ENCODE assay signal across 8 cellular contexts in the genomic region with DNA sequence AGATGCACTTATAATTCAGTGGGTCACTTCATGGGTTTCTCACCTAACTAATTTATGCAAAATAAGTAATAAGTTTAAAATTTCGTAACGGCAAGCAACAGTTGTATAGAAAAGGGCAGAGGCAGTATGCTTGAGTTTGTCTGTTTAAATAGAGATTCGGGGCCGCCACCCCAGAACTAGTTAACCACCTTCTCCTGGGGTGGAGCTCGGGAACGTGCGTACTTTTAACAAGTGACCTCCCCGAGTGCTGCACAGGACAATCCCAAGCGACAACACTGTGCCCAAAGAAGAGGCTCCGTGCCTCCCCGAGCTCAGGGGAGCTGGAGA. TPM values are rescaled to one million over a fixed set of nuclear protein-coding genes. Genes with fewer than 3 reads are reported as not detected.
DNase-seq lines count a peak whose midpoint lies in the region; ATAC-seq, FAIRE-seq and TF ChIP-seq lines count a peak whose summit lies in the region.

No MANE protein-coding gene starts in this region.

- no peak for TF ChIP-seq EP300 in Ishikawa (IDR thresholded peaks at IDR 0.05; ENCODE audit: borderline replicate concordance)

- H3K4me3 ChIP-seq in BLaER1 treated with 17β-estradiol and CSF1 and Interleukin-3, amounts not matched to agents 10 nM and 100 nM: peak overlapping the region; percentile 77 to 98 (median 84)

- intact Hi-C loops in natural killer cell (cut with micrococcal nuclease): loop anchor here (10.0 kb wide), 3 partner anchors 270 to 700 kb away; partner anchors contain the start of genes LEKR1 and SLC33A1

- peak overlapping the region; percentile 63 to 88 (median 83) for H3K27ac ChIP-seq in BLaER1 treated with 17β-estradiol and CSF1 and Interleukin-3, amounts not matched to agents 10 nM and 100 nM
- peak overlapping the region; percentile 78 for H3K27ac ChIP-seq in cingulate gyrus (ENCODE audit: low read depth, low read length)

- peaks cover 42 to 48% of the 10 kb centered on the region in 2 donors for H3K4me1 Mint-ChIP-seq in natural killer cell

- no peaks in the 10 kb centered on the region for H3K9me3 Mint-ChIP-seq in natural killer cell

- H3K4me2 ChIP-seq in BLaER1 treated with 17β-estradiol and CSF1 and Interleukin-3, amounts not matched to agents 10 nM and 100 nM: peak overlapping the region; percentile 76 to 97 (median 87)

- peaks cover 36 to 42% (median 38%) of the 10 kb centered on the region in 11 experiments for H3K36me3 ChIP-seq in BLaER1 treated with 17β-estradiol and CSF1 and Interleukin-3, amounts not matched to agents 10 nM and 100 nM

- peak overlapping the region; percentile 93 for H3K4me3 Mint-ChIP-seq in natural killer cell

- H3K36me3 Mint-ChIP-seq in natural killer cell: peaks cover 13% of the 10 kb centered on the region

- no peaks in the 10 kb centered on the region for H3K9me3 ChIP-seq in BLaER1 treated with 17β-estradiol and CSF1 and Interleukin-3, amounts not matched to agents 10 nM and 100 nM (replicated peaks in 1 of 11)

- H3K27ac Mint-ChIP-seq in natural killer cell: peak overlapping the region; percentile 90 to 93

- DNase-seq in natural killer cell (no peak), HPDE6-E6E7 (ENCODE audit: extremely low spot score) (no peak), NCI-H1436 treated with DMSO at 0.1 percent for 48 hours (lab: John Stamatoyannopoulos, UW) (no peak), D341Med (ENCODE audit: low spot score) (no peak), GM12891 (ENCODE audit: insufficient read length, low spot score) (no peak)

- no peaks in the 10 kb centered on the region for H3K27me3 ChIP-seq in BLaER1 treated with 17β-estradiol and CSF1 and Interleukin-3, amounts not matched to agents 10 nM and 100 nM

- H3K27me3 Mint-ChIP-seq in natural killer cell (ENCODE audit: low read depth in 2 of 2): no peaks in the 10 kb centered on the region

- ATAC-seq in natural killer cell: no peak

- H3K9ac ChIP-seq in BLaER1 treated with 17β-estradiol and CSF1 and Interleukin-3, amounts not matched to agents 10 nM and 100 nM: peak overlapping the region; percentile 84 to 92 (median 89)

- TF ChIP-seq RAD21 in Ishikawa (IDR thresholded peaks at IDR 0.05; ENCODE audit: low read depth): no peak

- TF ChIP-seq POLR2A in GM12891 (IDR thresholded peaks at IDR 0.05; ENCODE audit: low read depth, low read length): no peak

- FAIRE-seq in GM12891 (lab: Jason Lieb, UNC): no peak

- peaks cover 18 to 48% (median 25%) of the 10 kb centered on the region in 10 experiments for H3K4me1 ChIP-seq in BLaER1 treated with 17β-estradiol and CSF1 and Interleukin-3, amounts not matched to agents 10 nM and 100 nM

- no peak for TF ChIP-seq CTCF in natural killer cell (IDR thresholded peaks at IDR 0.05)

- H4K20me1 ChIP-seq in BLaER1 treated with 17β-estradiol and CSF1 and Interleukin-3, amounts not matched to agents 10 nM and 100 nM: peaks cover 0 to 40% (median 16%) of the 10 kb centered on the region in 11 experiments; a peak in 12 of 22 replicates

TF ChIP-seq in Ishikawa, 13 proteins besides CTCF, POLR2A, EP300 and RAD21:
- TF ChIP-seq FOXM1 (IDR thresholded peaks at IDR 0.05; ENCODE audit: borderline replicate concordance, low read depth) (no peak), ZBTB7A (IDR thresholded peaks at IDR 0.05; ENCODE audit: low read depth) (peak; percentile 58; the same call in 1 of the 2 replicates)

TF ChIP-seq in GM12891, 5 proteins besides CTCF, POLR2A, EP300 and RAD21:
- TF ChIP-seq TAF1 (IDR thresholded peaks at IDR 0.05; ENCODE audit: low read depth, low read length) (no peak), POLR2AphosphoS5 (IDR thresholded peaks at IDR 0.05; ENCODE audit: low read depth, low read length) (no peak), SPI1 (IDR thresholded peaks at IDR 0.05; ENCODE audit: low read depth, low read length) (no peak), PAX5 (IDR thresholded peaks at IDR 0.05; ENCODE audit: insufficient read depth, low read length, severe bottlenecking) (no peak), POU2F2 (IDR thresholded peaks at IDR 0.05; ENCODE audit: low read depth, low read length) (no peak)

RNA-seq across cellular contexts. Expression of gene SSR3, which starts 0.4 kb away (rescaled TPM):
- total RNA-seq in natural killer cell: 10 to 100 TPM; 60.7 to 75.1 (median 63.0) TPM
- 139 TPM for polyA plus RNA-seq in GM12891 (2012; ENCODE audit: low read depth, missing spikeins)
